13 cellular contexts compared by ENCODE assay signal in genomic region chr13:50543767-50544166, GRCh38.
DNase-seq lines count a peak whose midpoint lies in the region; ATAC-seq and TF ChIP-seq lines count a peak whose summit lies in the region.
"Had no signal": no experiment of that assay in that cellular context is flagged by ENCODE, and none has a peak within 500 bp of the region (broad histone marks: within the 10 kb centered on the region; RNA-seq: fewer than 3 reads in every experiment).

No MANE protein-coding gene starts in this region.

- H3K27ac Mint-ChIP-seq in chondrocyte (ENCODE audit: unreplicated experiment) (peak overlapping the region; percentile 97), nephron progenitor cell (peak overlapping the region; percentile 82)
- no peak overlapping the region for H3K27ac Mint-ChIP-seq in activated naive CD4-positive, alpha-beta T cell treated with anti-CD3 and anti-CD28 coated beads for 36 hours
- H3K27ac Mint-ChIP-seq: CD4-positive, alpha-beta memory T cell had no signal

- H3K27ac ChIP-seq in HUES48 (ENCODE audit: low read depth, low read length) = peak overlapping the region; percentile 61
- no peak overlapping the region for H3K27ac ChIP-seq in coronary artery
- H3K27ac ChIP-seq: KMS-11 had no signal

- TF ChIP-seq CTCF in chondrocyte (IDR thresholded peaks at IDR 0.05) (no peak), nephron progenitor cell (IDR thresholded peaks at IDR 0.05) (no peak), coronary artery (IDR thresholded peaks at IDR 0.05) (no peak)

- H3K27me3 Mint-ChIP-seq in chondrocyte (ENCODE audit: low read depth) = no peaks in the 10 kb centered on the region
- peaks cover 6% of the 10 kb centered on the region for H3K27me3 Mint-ChIP-seq in nephron progenitor cell (ENCODE audit: low read depth, poor library complexity)
- H3K27me3 Mint-ChIP-seq in activated naive CD4-positive, alpha-beta T cell treated with anti-CD3 and anti-CD28 coated beads for 36 hours (ENCODE audit: low read depth) = peaks cover 6% of the 10 kb centered on the region
- H3K27me3 Mint-ChIP-seq: naive B cell had no signal

- H3K36me3 Mint-ChIP-seq in chondrocyte (ENCODE audit: low read depth) (no peaks in the 10 kb centered on the region), nephron progenitor cell (ENCODE audit: low read depth) (peaks cover 9% of the 10 kb centered on the region)
- no peaks in the 10 kb centered on the region for H3K36me3 Mint-ChIP-seq in activated naive CD4-positive, alpha-beta T cell treated with anti-CD3 and anti-CD28 coated beads for 36 hours (ENCODE audit: low read depth)

- H3K9me3 Mint-ChIP-seq in chondrocyte (ENCODE audit: low read depth) (peaks cover 5% of the 10 kb centered on the region), nephron progenitor cell (peaks cover 36% of the 10 kb centered on the region)
- no peaks in the 10 kb centered on the region for H3K9me3 Mint-ChIP-seq in activated naive CD4-positive, alpha-beta T cell treated with anti-CD3 and anti-CD28 coated beads for 36 hours

- H3K4me1 Mint-ChIP-seq in chondrocyte (ENCODE audit: low read depth) (peaks cover 37% of the 10 kb centered on the region), nephron progenitor cell (peaks cover 17% of the 10 kb centered on the region)
- no peaks in the 10 kb centered on the region for H3K4me1 Mint-ChIP-seq in activated naive CD4-positive, alpha-beta T cell treated with anti-CD3 and anti-CD28 coated beads for 36 hours (ENCODE audit: low read depth)
- H3K4me1 Mint-ChIP-seq: CD4-positive, alpha-beta memory T cell had no signal

- ATAC-seq in left lobe of liver = no peak

- H3K4me3 ChIP-seq in HUES48 (ENCODE audit: low read depth, low read length) (peak overlapping the region; percentile 30; the same call in 1 of the 2 replicates), coronary artery (no peak overlapping the region)

- H3K9ac ChIP-seq in HUES48 (ENCODE audit: low read depth, low read length) = no peak overlapping the region
- H3K9ac ChIP-seq: KMS-11 had no signal

- CTCF ChIA-PET in activated naive CD4-positive, alpha-beta T cell treated with anti-CD3 and anti-CD28 coated beads for 36 hours (lab: Charles Lee) = no interaction called here

- H3K4me3 Mint-ChIP-seq in chondrocyte (ENCODE audit: unreplicated experiment) = peak overlapping the region; percentile 51
- H3K4me3 Mint-ChIP-seq in nephron progenitor cell = peak overlapping the region; percentile 34
- H3K4me3 Mint-ChIP-seq in activated naive CD4-positive, alpha-beta T cell treated with anti-CD3 and anti-CD28 coated beads for 36 hours = no peak overlapping the region
- H3K4me3 Mint-ChIP-seq: CD4-positive, alpha-beta memory T cell; naive B cell had no signal

- intact Hi-C loops in activated naive CD4-positive, alpha-beta T cell treated with anti-CD3 and anti-CD28 coated beads for 36 hours (cut with micrococcal nuclease) = no loop called here

- DNase-seq in AG08395 (ENCODE audit: low spot score) (peak; percentile 49), chondrocyte (ENCODE audit: low spot score) (no peak), nephron progenitor cell (no peak), CD1c-positive myeloid dendritic cell (ENCODE audit: extremely low spot score) (no peak), coronary artery (ENCODE audit: low spot score) (no peak), left lobe of liver (ENCODE audit: low spot score) (no peak)
- DNase-seq in activated naive CD4-positive, alpha-beta T cell treated with anti-CD3 and anti-CD28 coated beads for 36 hours = no peak
- DNase-seq: CD4-positive, alpha-beta memory T cell; naive B cell; stimulated activated CD4-positive, alpha-beta T cell treated with anti-CD3 and anti-CD28 coated beads, Interleukin-4, amount 100 ng/mL, for 4 hours; T1000 had no signal

- no peaks in the 10 kb centered on the region for H3K36me3 ChIP-seq in HUES48 (ENCODE audit: control insufficient read depth, insufficient read depth, low read length)

- H3K4me1 ChIP-seq in HUES48 (ENCODE audit: control insufficient read depth, insufficient read depth, low read length) = peaks cover 25% of the 10 kb centered on the region

- H3K9me3 ChIP-seq in HUES48 (ENCODE audit: control insufficient read depth, insufficient read depth, low read length) = no peaks in the 10 kb centered on the region

- no peaks in the 10 kb centered on the region for H3K27me3 ChIP-seq in HUES48 (ENCODE audit: control insufficient read depth, insufficient read depth, low read length)
